8 cellular contexts compared by ENCODE assay signal in genomic region chr12:120470150-120470817, GRCh38. TPM values are rescaled to one million over a fixed set of nuclear protein-coding genes. Genes with fewer than 3 reads are reported as not detected.
A peak's percentile ranks its signal among the peaks of the same experiment; 100 is the strongest.
DNase-seq lines count a peak whose midpoint lies in the region; ATAC-seq lines count a peak whose summit lies in the region.

No MANE protein-coding gene starts in this region.

- H3K36me3 Mint-ChIP-seq in T-helper 1 cell treated with Interleukin-12 subunit alpha and Interleukin-12 subunit beta and Interleukin-4 antibody, amounts not matched to agents 30 μg/mL and 1 μg/mL, for 36 hours (ENCODE audit: low read depth): peaks cover 11% of the 10 kb centered on the region
- H3K36me3 Mint-ChIP-seq in activated T-helper 1 cell treated with anti-CD3 and anti-CD28 coated beads, Interleukin-12 subunit alpha, Interleukin-12 subunit beta, Interleukin-2, Interleukin-4 antibody, amounts not matched to agents 30 ng/mL and 10 ng/mL and 1 ng/mL, durations not matched to agents 14 hours and 24 hours and 36 hours (ENCODE audit: low read depth): peaks cover 21% of the 10 kb centered on the region

- H3K4me3 ChIP-seq in skin epidermis: peak overlapping the region; percentile 84 to 97 (median 89)

- H3K27ac ChIP-seq in skin epidermis: peak overlapping the region; percentile 89 to 99 (median 95)

- ATAC-seq in HG03460 (IDR thresholded peaks at IDR 0.05; ENCODE audit: unreplicated experiment): peak; percentile 18
- ATAC-seq in left ventricle myocardium superior: peak; percentile 33
- ATAC-seq in HG03342 (IDR thresholded peaks at IDR 0.05; ENCODE audit: unreplicated experiment): no peak

- peaks cover 22% of the 10 kb centered on the region for H3K4me1 Mint-ChIP-seq in T-helper 1 cell treated with Interleukin-12 subunit alpha and Interleukin-12 subunit beta and Interleukin-4 antibody, amounts not matched to agents 30 μg/mL and 1 μg/mL, for 36 hours (ENCODE audit: low read depth)
- peaks cover 55% of the 10 kb centered on the region for H3K4me1 Mint-ChIP-seq in activated T-helper 1 cell treated with anti-CD3 and anti-CD28 coated beads, Interleukin-12 subunit alpha, Interleukin-12 subunit beta, Interleukin-2, Interleukin-4 antibody, amounts not matched to agents 30 ng/mL and 10 ng/mL and 1 ng/mL, durations not matched to agents 14 hours and 24 hours and 36 hours (ENCODE audit: low read depth)

- no peak for DNase-seq in T-helper 1 cell
- peak; percentile 4 for DNase-seq in activated T-helper 1 cell treated with anti-CD3 and anti-CD28 coated beads, Interleukin-12 subunit alpha, Interleukin-12 subunit beta, Interleukin-2, Interleukin-4 antibody, amounts not matched to agents 30 ng/mL and 10 ng/mL and 1 ng/mL, durations not matched to agents 14 hours and 24 hours and 36 hours (ENCODE audit: low spot score)
- no peak for DNase-seq in left ventricle myocardium superior
- DNase-seq in activated CD4-positive, alpha-beta T cell treated with anti-CD3 and anti-CD28 coated beads, Interleukin-2, amount 50 U/mL, for 48 hours: no peak

- peak overlapping the region; percentile 93 for H3K4me3 Mint-ChIP-seq in T-helper 1 cell treated with Interleukin-12 subunit alpha and Interleukin-12 subunit beta and Interleukin-4 antibody, amounts not matched to agents 30 μg/mL and 1 μg/mL, for 36 hours
- H3K4me3 Mint-ChIP-seq in activated T-helper 1 cell treated with anti-CD3 and anti-CD28 coated beads, Interleukin-12 subunit alpha, Interleukin-12 subunit beta, Interleukin-2, Interleukin-4 antibody, amounts not matched to agents 30 ng/mL and 10 ng/mL and 1 ng/mL, durations not matched to agents 14 hours and 24 hours and 36 hours: peak overlapping the region; percentile 95

- H3K27me3 Mint-ChIP-seq in T-helper 1 cell treated with Interleukin-12 subunit alpha and Interleukin-12 subunit beta and Interleukin-4 antibody, amounts not matched to agents 30 μg/mL and 1 μg/mL, for 36 hours (ENCODE audit: low read depth): peaks cover 8% of the 10 kb centered on the region
- peaks cover 5% of the 10 kb centered on the region for H3K27me3 Mint-ChIP-seq in activated T-helper 1 cell treated with anti-CD3 and anti-CD28 coated beads, Interleukin-12 subunit alpha, Interleukin-12 subunit beta, Interleukin-2, Interleukin-4 antibody, amounts not matched to agents 30 ng/mL and 10 ng/mL and 1 ng/mL, durations not matched to agents 14 hours and 24 hours and 36 hours (ENCODE audit: insufficient read depth)

- no peaks in the 10 kb centered on the region for H3K9me3 Mint-ChIP-seq in T-helper 1 cell treated with Interleukin-12 subunit alpha and Interleukin-12 subunit beta and Interleukin-4 antibody, amounts not matched to agents 30 μg/mL and 1 μg/mL, for 36 hours
- no peaks in the 10 kb centered on the region for H3K9me3 Mint-ChIP-seq in activated T-helper 1 cell treated with anti-CD3 and anti-CD28 coated beads, Interleukin-12 subunit alpha, Interleukin-12 subunit beta, Interleukin-2, Interleukin-4 antibody, amounts not matched to agents 30 ng/mL and 10 ng/mL and 1 ng/mL, durations not matched to agents 14 hours and 24 hours and 36 hours

- peak overlapping the region; percentile 85 for H3K27ac Mint-ChIP-seq in T-helper 1 cell treated with Interleukin-12 subunit alpha and Interleukin-12 subunit beta and Interleukin-4 antibody, amounts not matched to agents 30 μg/mL and 1 μg/mL, for 36 hours
- peak overlapping the region; percentile 87 for H3K27ac Mint-ChIP-seq in activated T-helper 1 cell treated with anti-CD3 and anti-CD28 coated beads, Interleukin-12 subunit alpha, Interleukin-12 subunit beta, Interleukin-2, Interleukin-4 antibody, amounts not matched to agents 30 ng/mL and 10 ng/mL and 1 ng/mL, durations not matched to agents 14 hours and 24 hours and 36 hours

- intact Hi-C loops in activated T-helper 1 cell treated with anti-CD3 and anti-CD28 coated beads, Interleukin-12 subunit alpha, Interleukin-12 subunit beta, Interleukin-2, Interleukin-4 antibody, amounts not matched to agents 30 ng/mL and 10 ng/mL and 1 ng/mL, durations not matched to agents 14 hours and 24 hours and 36 hours (cut with micrococcal nuclease): no loop called here
- intact Hi-C loops in left ventricle myocardium superior (cut with micrococcal nuclease): no loop called here

RNA-seq across cellular contexts. Expression of gene SRSF9, which starts 0.7 kb away (rescaled TPM):
- total RNA-seq in activated T-helper 1 cell treated with anti-CD3 and anti-CD28 coated beads, Interleukin-12 subunit alpha, Interleukin-12 subunit beta, Interleukin-2, Interleukin-4 antibody, amounts not matched to agents 30 ng/mL and 10 ng/mL and 1 ng/mL, durations not matched to agents 14 hours and 24 hours and 36 hours: 233 and 239 TPM in 2 replicates
- total RNA-seq in left ventricle myocardium superior: 38.9 TPM

RNA-seq across cellular contexts. Expression of gene GATC, which starts 24.0 kb away (rescaled TPM):
- 34.0 and 38.8 TPM in 2 replicates for total RNA-seq in activated T-helper 1 cell treated with anti-CD3 and anti-CD28 coated beads, Interleukin-12 subunit alpha, Interleukin-12 subunit beta, Interleukin-2, Interleukin-4 antibody, amounts not matched to agents 30 ng/mL and 10 ng/mL and 1 ng/mL, durations not matched to agents 14 hours and 24 hours and 36 hours
- total RNA-seq in left ventricle myocardium superior: 13.1 TPM

RNA-seq across cellular contexts. Expression of gene TRIAP1, which starts 24.1 kb away (rescaled TPM):
- 50.7 and 55.7 TPM in 2 replicates for total RNA-seq in activated T-helper 1 cell treated with anti-CD3 and anti-CD28 coated beads, Interleukin-12 subunit alpha, Interleukin-12 subunit beta, Interleukin-2, Interleukin-4 antibody, amounts not matched to agents 30 ng/mL and 10 ng/mL and 1 ng/mL, durations not matched to agents 14 hours and 24 hours and 36 hours
- 15.8 TPM for total RNA-seq in left ventricle myocardium superior

RNA-seq across cellular contexts. Expression of gene DYNLL1, which starts 25.6 kb away (rescaled TPM):
- total RNA-seq in activated T-helper 1 cell treated with anti-CD3 and anti-CD28 coated beads, Interleukin-12 subunit alpha, Interleukin-12 subunit beta, Interleukin-2, Interleukin-4 antibody, amounts not matched to agents 30 ng/mL and 10 ng/mL and 1 ng/mL, durations not matched to agents 14 hours and 24 hours and 36 hours: 341 and 356 TPM in 2 replicates
- 144 TPM for total RNA-seq in left ventricle myocardium superior

RNA-seq across cellular contexts. Expression of gene COX6A1, which starts 32.4 kb away (rescaled TPM):
- total RNA-seq in activated T-helper 1 cell treated with anti-CD3 and anti-CD28 coated beads, Interleukin-12 subunit alpha, Interleukin-12 subunit beta, Interleukin-2, Interleukin-4 antibody, amounts not matched to agents 30 ng/mL and 10 ng/mL and 1 ng/mL, durations not matched to agents 14 hours and 24 hours and 36 hours: 352 and 365 TPM in 2 replicates
- total RNA-seq in left ventricle myocardium superior: 116 TPM
